In genomic region chr21:27772816-27773215, GRCh38 we compare ENCODE assay signal across 10 cellular contexts.
"Had no signal": no experiment of that assay in that cellular context is flagged by ENCODE, and none has a peak within 500 bp of the region (broad histone marks: within the 10 kb centered on the region; RNA-seq: fewer than 3 reads in every experiment).

No MANE protein-coding gene starts in this region.

- H3K27ac ChIP-seq: brain microvascular endothelial cell, parathyroid adenoma, skin epidermis, transverse colon had no signal

- H3K4me1 ChIP-seq: parathyroid adenoma, transverse colon had no signal

- H3K36me3 ChIP-seq: brain microvascular endothelial cell, transverse colon had no signal

- H3K4me3 ChIP-seq: lung, skin epidermis, transverse colon had no signal

- H3K27me3 ChIP-seq: brain microvascular endothelial cell, transverse colon had no signal

- H3K9me3 ChIP-seq: transverse colon had no signal

- DNase-seq: activated naive CD4-positive, alpha-beta T cell treated with anti-CD3 and anti-CD28 coated beads, Interleukin-2, amount 50 U/mL, for 16 hours; brain microvascular endothelial cell; naive B cell; SW 1271; transverse colon had no signal

- ATAC-seq: activated CD4-positive, CD25-positive, alpha-beta regulatory T cell treated with anti-CD3 and anti-CD28 coated beads, Interleukin-2, amount 50 U/mL, for 24 hours; stimulated activated effector memory CD8-positive, alpha-beta T cell treated with anti-CD3 and anti-CD28 coated beads, Interleukin-12 subunit alpha, Interleukin-12 subunit beta, amount 100 ng/mL, for 72 hours had no signal
